Comparison of ENCODE assay signal across 26 cellular contexts in genomic region chr10:72790216-72790990, GRCh38.
A peak's percentile ranks its signal among the peaks of the same experiment; 100 is the strongest.
DNase-seq lines count a peak whose midpoint lies in the region; ATAC-seq, FAIRE-seq and TF ChIP-seq lines count a peak whose summit lies in the region.
"Had no signal": no experiment of that assay in that cellular context is flagged by ENCODE, and none has a peak within 500 bp of the region (broad histone marks: within the 10 kb centered on the region; RNA-seq: fewer than 3 reads in every experiment).

No MANE protein-coding gene starts in this region.

- H3K27ac ChIP-seq in right atrium auricular region: no peak overlapping the region
- H3K27ac ChIP-seq in gastrocnemius medialis: peak overlapping the region in 3 of 4 donors; percentile 6 to 58 (median 44)
- H3K27ac ChIP-seq: KMS-11 had no signal

- ATAC-seq in Right ventricle myocardium superior (ENCODE audit: poor library complexity): peak; percentile 38
- ATAC-seq in WTC11: no peak
- ATAC-seq in gastrocnemius medialis: no peak
- ATAC-seq: HepG2 had no signal

- no peaks in the 10 kb centered on the region for H3K9me3 Mint-ChIP-seq in WTC11
- H3K9me3 Mint-ChIP-seq: CD4-positive, CD25-positive, alpha-beta regulatory T cell; HFFc6 had no signal

- H3K36me3 ChIP-seq in right atrium auricular region (no peaks in the 10 kb centered on the region), gastrocnemius medialis (no peaks in the 10 kb centered on the region)
- H3K36me3 ChIP-seq: MG63 had no signal

- DNase-seq in Right ventricle myocardium superior (no peak), right atrium auricular region (ENCODE audit: low spot score) (no peak), NCI-H2029 treated with DMSO at 0.1 percent for 48 hours (lab: John Stamatoyannopoulos, UW) (peak; percentile 43), WTC11 (ENCODE audit: low spot score) (no peak), gastrocnemius medialis (no peak), NCI-H526 treated with DMSO at 0.1 percent for 48 hours (lab: John Stamatoyannopoulos, UW) (no peak), D721Med (ENCODE audit: insufficient read length, low spot score) (no peak)
- no peak for DNase-seq in stimulated activated naive CD4-positive, alpha-beta T cell (lab: John Stamatoyannopoulos, UW)
- DNase-seq: Caco-2; DND-41; GF-D8; HFFc6; MG63; NCI-H1105; NCI-H187; NCI-H226; NCI-H526; NK-92 treated with Interleukin-12 subunit alpha and Interleukin-12 subunit beta, amount 100 ng/mL, for 24 hours; RPMI8226 had no signal

- H3K4me3 ChIP-seq in right atrium auricular region: no peak overlapping the region
- H3K4me3 ChIP-seq in gastrocnemius medialis: no peak overlapping the region
- H3K4me3 ChIP-seq: MG63 had no signal

- TF ChIP-seq CTCF in right atrium auricular region (IDR thresholded peaks at IDR 0.05): no peak
- TF ChIP-seq CTCF in WTC11 (IDR thresholded peaks at IDR 0.05): no peak
- no peak for TF ChIP-seq CTCF in gastrocnemius medialis (IDR thresholded peaks at IDR 0.05 in 4 of 5, conservative IDR thresholded peaks at IDR 0.05 in 1 of 5)
- TF ChIP-seq CTCF in D721Med (IDR thresholded peaks at IDR 0.05; ENCODE audit: insufficient read depth, missing control alignments): no peak

- POLR2A ChIA-PET in WTC11 (lab: Charles Lee): no interaction called here

- in situ Hi-C loops in gastrocnemius medialis (cut with MboI; ENCODE audit: low sequenced_read_pairs in 4 of 4): no loop called here

- no peaks in the 10 kb centered on the region for H3K27me3 ChIP-seq in right atrium auricular region
- H3K27me3 ChIP-seq in gastrocnemius medialis: no peaks in the 10 kb centered on the region
- H3K27me3 ChIP-seq: MG63 had no signal

- peaks cover 62% of the 10 kb centered on the region for H3K4me1 Mint-ChIP-seq in WTC11

- no peak for FAIRE-seq in D721Med (lab: Jason Lieb, UNC)
- FAIRE-seq: GM12891, GM18507, H1, HepG2 had no signal

- peak overlapping the region; percentile 61 for H3K27ac Mint-ChIP-seq in WTC11
- H3K27ac Mint-ChIP-seq: B cell, HFFc6 had no signal

- TF ChIP-seq POLR2A in gastrocnemius medialis (IDR thresholded peaks at IDR 0.05): no peak

- H3K4me1 ChIP-seq in right atrium auricular region (peaks cover 0 to 24% of the 10 kb centered on the region in 2 donors), gastrocnemius medialis (peaks cover 23 to 41% of the 10 kb centered on the region in 2 donors)

- H3K4me3 Mint-ChIP-seq in WTC11: no peak overlapping the region
- H3K4me3 Mint-ChIP-seq: B cell; CD4-positive, CD25-positive, alpha-beta regulatory T cell; HFFc6 had no signal

- intact Hi-C loops in Right ventricle myocardium superior (cut with DNase I): no loop called here
- intact Hi-C loops in gastrocnemius medialis (cut with DNase I; ENCODE audit: low total_unique reads): no loop called here

- no peaks in the 10 kb centered on the region for H3K27me3 Mint-ChIP-seq in WTC11 (ENCODE audit: low read depth)
- H3K27me3 Mint-ChIP-seq: B cell; CD4-positive, CD25-positive, alpha-beta regulatory T cell had no signal

- H3K36me3 Mint-ChIP-seq in WTC11: no peaks in the 10 kb centered on the region

- H3K9me3 ChIP-seq in right atrium auricular region (no peaks in the 10 kb centered on the region), gastrocnemius medialis (no peaks in the 10 kb centered on the region)
- H3K9me3 ChIP-seq: Caco-2, MG63 had no signal

- CTCF ChIA-PET in WTC11 (lab: Charles Lee): no interaction called here

TF ChIP-seq in WTC11, 78 proteins besides CTCF, POLR2A, EP300 and RAD21:
- TF ChIP-seq, protein P1, sequence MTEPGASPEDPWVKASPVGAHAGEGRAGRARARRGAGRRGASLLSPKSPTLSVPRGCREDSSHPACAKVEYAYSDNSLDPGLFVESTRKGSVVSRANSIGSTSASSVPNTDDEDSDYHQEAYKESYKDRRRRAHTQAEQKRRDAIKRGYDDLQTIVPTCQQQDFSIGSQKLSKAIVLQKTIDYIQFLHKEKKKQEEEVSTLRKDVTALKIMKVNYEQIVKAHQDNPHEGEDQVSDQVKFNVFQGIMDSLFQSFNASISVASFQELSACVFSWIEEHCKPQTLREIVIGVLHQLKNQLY (CRISPR knock-in tag; IDR thresholded peaks at IDR 0.05): no peak
- TF ChIP-seq MYBL2 (CRISPR knock-in tag; IDR thresholded peaks at IDR 0.05) (no peak), USF1 (CRISPR knock-in tag; IDR thresholded peaks at IDR 0.05) (no peak)
TF ChIP-seq in WTC11: peak in this region for 0.

Comparison
In these comparisons a context has a peak if more than half of its experiments do, and no peak if none do; other contexts are left out.
1. H3K27ac ChIP-seq: peak in gastrocnemius medialis (3 of 4); none in right atrium auricular region (0 of 2).